1 cellular context compared by ENCODE assay signal in genomic region chr7:66114743-66115727, GRCh38.
TF ChIP-seq lines count a peak whose summit lies in the region.

Gene CRCP (plus strand): TSS chr7:66114847. CDS start chr7:66114963, 116 bp downstream.

TF ChIP-seq in HepG2, 621 proteins besides CTCF, POLR2A, EP300 and RAD21 (continued from another document):
- 0 out of 2 replicates have a peak, but pooled peaks have one; percentile 33 for TF ChIP-seq ZNF136 (CRISPR knock-in tag; IDR thresholded peaks at IDR 0.05; ENCODE audit: low read depth)
- peak; percentile 50; the same call in 1 of the 2 replicates for TF ChIP-seq GFI1 (CRISPR knock-in tag; IDR thresholded peaks at IDR 0.05; ENCODE audit: borderline replicate concordance)
- no peak for TF ChIP-seq ZSCAN20 (CRISPR knock-in tag; IDR thresholded peaks at IDR 0.05; ENCODE audit: borderline replicate concordance)
- 0 out of 2 replicates have a peak, but pooled peaks have one; percentile 80 for TF ChIP-seq ZNF724P (CRISPR knock-in tag; IDR thresholded peaks at IDR 0.05; ENCODE audit: borderline replicate concordance)
- peak; percentile 73; the same call in 1 of the 2 replicates for TF ChIP-seq SALL1 (CRISPR knock-in tag; IDR thresholded peaks at IDR 0.05)
- TF ChIP-seq SCMH1 (CRISPR knock-in tag; IDR thresholded peaks at IDR 0.05; ENCODE audit: borderline replicate concordance) = no peak
- TF ChIP-seq ZNF549 (CRISPR knock-in tag; IDR thresholded peaks at IDR 0.05) = no peak
- peak; percentile 86 for TF ChIP-seq ZBTB10 (CRISPR knock-in tag; IDR thresholded peaks at IDR 0.05; ENCODE audit: borderline replicate concordance)
- TF ChIP-seq ZNF12 (CRISPR knock-in tag; IDR thresholded peaks at IDR 0.05) = no peak; the same call in 1 of the 2 replicates
- peak; percentile 46 for TF ChIP-seq ZNF768 (CRISPR knock-in tag; IDR thresholded peaks at IDR 0.05)
- TF ChIP-seq RFXANK (CRISPR knock-in tag; IDR thresholded peaks at IDR 0.05) = no peak
- TF ChIP-seq HNF1A (IDR thresholded peaks at IDR 0.05; ENCODE audit: low read depth) = no peak
- TF ChIP-seq HNF1A (CRISPR knock-in tag; IDR thresholded peaks at IDR 0.05; ENCODE audit: borderline replicate concordance) = peak; percentile 54
- TF ChIP-seq NFYC (CRISPR knock-in tag; IDR thresholded peaks at IDR 0.05) = no peak
- TF ChIP-seq ZNF382 (CRISPR knock-in tag; IDR thresholded peaks at IDR 0.05; ENCODE audit: borderline replicate concordance) = no peak
- 0 out of 2 replicates have a peak, but pooled peaks have one; percentile 33 for TF ChIP-seq ZNF468 (CRISPR knock-in tag; IDR thresholded peaks at IDR 0.05)
- no peak; the same call in 1 of the 2 replicates for TF ChIP-seq MEIS1 (CRISPR knock-in tag; IDR thresholded peaks at IDR 0.05; ENCODE audit: borderline replicate concordance)
- peak; percentile 18; the same call in 1 of the 2 replicates for TF ChIP-seq ZNF503 (CRISPR knock-in tag; IDR thresholded peaks at IDR 0.05)
- TF ChIP-seq, protein P1, sequence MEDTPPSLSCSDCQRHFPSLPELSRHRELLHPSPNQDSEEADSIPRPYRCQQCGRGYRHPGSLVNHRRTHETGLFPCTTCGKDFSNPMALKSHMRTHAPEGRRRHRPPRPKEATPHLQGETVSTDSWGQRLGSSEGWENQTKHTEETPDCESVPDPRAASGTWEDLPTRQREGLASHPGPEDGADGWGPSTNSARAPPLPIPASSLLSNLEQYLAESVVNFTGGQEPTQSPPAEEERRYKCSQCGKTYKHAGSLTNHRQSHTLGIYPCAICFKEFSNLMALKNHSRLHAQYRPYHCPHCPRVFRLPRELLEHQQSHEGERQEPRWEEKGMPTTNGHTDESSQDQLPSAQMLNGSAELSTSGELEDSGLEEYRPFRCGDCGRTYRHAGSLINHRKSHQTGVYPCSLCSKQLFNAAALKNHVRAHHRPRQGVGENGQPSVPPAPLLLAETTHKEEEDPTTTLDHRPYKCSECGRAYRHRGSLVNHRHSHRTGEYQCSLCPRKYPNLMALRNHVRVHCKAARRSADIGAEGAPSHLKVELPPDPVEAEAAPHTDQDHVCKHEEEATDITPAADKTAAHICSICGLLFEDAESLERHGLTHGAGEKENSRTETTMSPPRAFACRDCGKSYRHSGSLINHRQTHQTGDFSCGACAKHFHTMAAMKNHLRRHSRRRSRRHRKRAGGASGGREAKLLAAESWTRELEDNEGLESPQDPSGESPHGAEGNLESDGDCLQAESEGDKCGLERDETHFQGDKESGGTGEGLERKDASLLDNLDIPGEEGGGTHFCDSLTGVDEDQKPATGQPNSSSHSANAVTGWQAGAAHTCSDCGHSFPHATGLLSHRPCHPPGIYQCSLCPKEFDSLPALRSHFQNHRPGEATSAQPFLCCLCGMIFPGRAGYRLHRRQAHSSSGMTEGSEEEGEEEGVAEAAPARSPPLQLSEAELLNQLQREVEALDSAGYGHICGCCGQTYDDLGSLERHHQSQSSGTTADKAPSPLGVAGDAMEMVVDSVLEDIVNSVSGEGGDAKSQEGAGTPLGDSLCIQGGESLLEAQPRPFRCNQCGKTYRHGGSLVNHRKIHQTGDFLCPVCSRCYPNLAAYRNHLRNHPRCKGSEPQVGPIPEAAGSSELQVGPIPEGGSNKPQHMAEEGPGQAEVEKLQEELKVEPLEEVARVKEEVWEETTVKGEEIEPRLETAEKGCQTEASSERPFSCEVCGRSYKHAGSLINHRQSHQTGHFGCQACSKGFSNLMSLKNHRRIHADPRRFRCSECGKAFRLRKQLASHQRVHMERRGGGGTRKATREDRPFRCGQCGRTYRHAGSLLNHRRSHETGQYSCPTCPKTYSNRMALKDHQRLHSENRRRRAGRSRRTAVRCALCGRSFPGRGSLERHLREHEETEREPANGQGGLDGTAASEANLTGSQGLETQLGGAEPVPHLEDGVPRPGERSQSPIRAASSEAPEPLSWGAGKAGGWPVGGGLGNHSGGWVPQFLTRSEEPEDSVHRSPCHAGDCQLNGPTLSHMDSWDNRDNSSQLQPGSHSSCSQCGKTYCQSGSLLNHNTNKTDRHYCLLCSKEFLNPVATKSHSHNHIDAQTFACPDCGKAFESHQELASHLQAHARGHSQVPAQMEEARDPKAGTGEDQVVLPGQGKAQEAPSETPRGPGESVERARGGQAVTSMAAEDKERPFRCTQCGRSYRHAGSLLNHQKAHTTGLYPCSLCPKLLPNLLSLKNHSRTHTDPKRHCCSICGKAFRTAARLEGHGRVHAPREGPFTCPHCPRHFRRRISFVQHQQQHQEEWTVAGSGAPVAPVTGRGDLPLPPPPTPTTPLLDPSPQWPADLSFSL (CRISPR knock-in tag; IDR thresholded peaks at IDR 0.05) = no peak
- TF ChIP-seq LCORL (IDR thresholded peaks at IDR 0.05) = 0 out of 2 replicates have a peak, but pooled peaks have one; percentile 14
- TF ChIP-seq LCORL (CRISPR knock-in tag; IDR thresholded peaks at IDR 0.05) = peak; percentile 68
- no peak for TF ChIP-seq CBX1 (IDR thresholded peaks at IDR 0.05; ENCODE audit: low read depth)
- TF ChIP-seq ZNF275 (CRISPR knock-in tag; IDR thresholded peaks at IDR 0.05; ENCODE audit: borderline replicate concordance) = peak; percentile 63; the same call in 1 of the 2 replicates
- TF ChIP-seq GABPA (IDR thresholded peaks at IDR 0.05; ENCODE audit: low read depth, low read length) = peak; percentile 53
- TF ChIP-seq GABPA (CRISPR knock-in tag; IDR thresholded peaks at IDR 0.05; ENCODE audit: low read depth) = peak; percentile 59
